In the genomic region with DNA sequence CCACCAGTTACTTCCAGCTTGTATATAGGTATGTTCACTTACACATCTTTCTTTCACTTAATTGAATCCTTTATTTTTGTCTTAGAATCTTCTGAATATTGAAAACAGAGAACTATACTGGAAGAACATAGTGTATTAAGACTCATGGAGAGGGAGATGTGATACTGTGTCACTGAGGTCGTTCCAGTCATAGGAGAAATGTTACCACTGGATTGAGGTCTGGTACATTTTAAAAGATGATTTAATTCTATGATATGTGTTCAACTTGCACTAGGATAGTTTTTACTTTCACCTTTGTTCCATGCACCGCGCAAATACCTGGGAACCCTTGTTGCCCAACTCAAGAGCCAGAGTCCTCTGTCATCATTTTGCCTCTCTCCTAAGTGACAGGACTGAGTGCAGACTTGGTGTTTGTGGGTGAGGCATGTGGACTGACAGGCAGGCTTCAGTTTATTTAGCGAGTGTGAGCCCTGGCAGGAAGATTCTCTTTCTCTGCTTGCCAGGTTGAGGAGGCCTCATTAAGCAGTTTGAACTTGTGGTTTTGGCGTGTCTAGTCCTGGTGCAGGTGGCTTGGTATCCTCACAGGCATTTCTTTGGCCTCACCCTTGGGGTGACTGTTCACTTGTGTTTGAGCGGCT, we compare ENCODE assay signal across 1 cellular context.
TF ChIP-seq lines count a peak whose summit lies in the region.

No MANE protein-coding gene starts in this region.

TF ChIP-seq in SK-N-SH treated with all-trans-retinoic acid at 6 μM for 48 hours, 23 proteins besides CTCF, POLR2A, EP300 and RAD21 (continued from another document):
- TF ChIP-seq, protein P1, sequence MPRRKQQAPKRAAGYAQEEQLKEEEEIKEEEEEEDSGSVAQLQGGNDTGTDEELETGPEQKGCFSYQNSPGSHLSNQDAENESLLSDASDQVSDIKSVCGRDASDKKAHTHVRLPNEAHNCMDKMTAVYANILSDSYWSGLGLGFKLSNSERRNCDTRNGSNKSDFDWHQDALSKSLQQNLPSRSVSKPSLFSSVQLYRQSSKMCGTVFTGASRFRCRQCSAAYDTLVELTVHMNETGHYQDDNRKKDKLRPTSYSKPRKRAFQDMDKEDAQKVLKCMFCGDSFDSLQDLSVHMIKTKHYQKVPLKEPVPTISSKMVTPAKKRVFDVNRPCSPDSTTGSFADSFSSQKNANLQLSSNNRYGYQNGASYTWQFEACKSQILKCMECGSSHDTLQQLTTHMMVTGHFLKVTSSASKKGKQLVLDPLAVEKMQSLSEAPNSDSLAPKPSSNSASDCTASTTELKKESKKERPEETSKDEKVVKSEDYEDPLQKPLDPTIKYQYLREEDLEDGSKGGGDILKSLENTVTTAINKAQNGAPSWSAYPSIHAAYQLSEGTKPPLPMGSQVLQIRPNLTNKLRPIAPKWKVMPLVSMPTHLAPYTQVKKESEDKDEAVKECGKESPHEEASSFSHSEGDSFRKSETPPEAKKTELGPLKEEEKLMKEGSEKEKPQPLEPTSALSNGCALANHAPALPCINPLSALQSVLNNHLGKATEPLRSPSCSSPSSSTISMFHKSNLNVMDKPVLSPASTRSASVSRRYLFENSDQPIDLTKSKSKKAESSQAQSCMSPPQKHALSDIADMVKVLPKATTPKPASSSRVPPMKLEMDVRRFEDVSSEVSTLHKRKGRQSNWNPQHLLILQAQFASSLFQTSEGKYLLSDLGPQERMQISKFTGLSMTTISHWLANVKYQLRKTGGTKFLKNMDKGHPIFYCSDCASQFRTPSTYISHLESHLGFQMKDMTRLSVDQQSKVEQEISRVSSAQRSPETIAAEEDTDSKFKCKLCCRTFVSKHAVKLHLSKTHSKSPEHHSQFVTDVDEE (CRISPR knock-in tag; IDR thresholded peaks at IDR 0.05), result no peak
- no peak for TF ChIP-seq TOX (CRISPR knock-in tag; IDR thresholded peaks at IDR 0.05; ENCODE audit: borderline replicate concordance)
